In genomic region chr5:177453852-177454396, GRCh38 we compare ENCODE assay signal across 8 cellular contexts. TPM values are rescaled to one million over a fixed set of nuclear protein-coding genes. Genes with fewer than 3 reads are reported as not detected.
DNase-seq lines count a peak whose midpoint lies in the region; ATAC-seq and TF ChIP-seq lines count a peak whose summit lies in the region.

No MANE protein-coding gene starts in this region.

- ATAC-seq in HG02798 (IDR thresholded peaks at IDR 0.05; ENCODE audit: poor library complexity, unreplicated experiment) (peak; percentile 7), T-cell (replicated peaks in 1 of 4) (peak in 1 of 4 experiments; percentile 0)

- DNase-seq in NCI-H2081 (lab: John Stamatoyannopoulos, UW) = peak; percentile 47 to 69
- DNase-seq in NCI-H2081 treated with DMSO at 0.1 percent for 48 hours (lab: John Stamatoyannopoulos, UW) = no peak
- DNase-seq in T-cell = peak in 1 of 34 experiments; percentile 47
- DNase-seq in glutamatergic neuron = no peak
- DNase-seq in skeletal muscle cell (ENCODE audit: low read depth) = no peak
- DNase-seq in NCI-H1436 (lab: John Stamatoyannopoulos, UW) = no peak
- no peak for DNase-seq in HuH-7 (ENCODE audit: low spot score)

- H3K27ac Mint-ChIP-seq in T-cell (peak overlapping the region; percentile 58 to 72), glutamatergic neuron (ENCODE audit: unreplicated experiment) (peak overlapping the region; percentile 62)

- peaks cover 23 to 32% (median 28%) of the 10 kb centered on the region in 3 donors for H3K4me1 Mint-ChIP-seq in T-cell
- H3K4me1 Mint-ChIP-seq in glutamatergic neuron (ENCODE audit: low read depth, unreplicated experiment) = peaks cover 10% of the 10 kb centered on the region

- H3K36me3 Mint-ChIP-seq in T-cell (no peaks in the 10 kb centered on the region), glutamatergic neuron (ENCODE audit: unreplicated experiment) (no peaks in the 10 kb centered on the region)

- CTCF ChIA-PET in T-cell (lab: Charles Lee) = interaction anchor here (0.6 to 6.4 kb wide), 7 partner anchors 24 to 452 kb away, joined by 7 to 94 read pairs (median 12); partner anchors contain the start of gene GRK6 (in 1 of the 2)

- no peaks in the 10 kb centered on the region for H3K9me3 Mint-ChIP-seq in T-cell
- peaks cover 31% of the 10 kb centered on the region for H3K9me3 Mint-ChIP-seq in glutamatergic neuron (ENCODE audit: unreplicated experiment)

- H3K4me3 Mint-ChIP-seq in T-cell (peak overlapping the region; percentile 64 to 81 (median 79)), glutamatergic neuron (ENCODE audit: unreplicated experiment) (peak overlapping the region; percentile 86)

- H3K27me3 Mint-ChIP-seq in T-cell = no peaks in the 10 kb centered on the region
- H3K27me3 Mint-ChIP-seq in glutamatergic neuron (ENCODE audit: unreplicated experiment) = peaks cover 31% of the 10 kb centered on the region

- peak overlapping the region; percentile 45 for H3K4me3 ChIP-seq in skeletal muscle cell (ENCODE audit: low read depth, low read length)

- TF ChIP-seq CTCF in glutamatergic neuron (IDR thresholded peaks at IDR 0.05; ENCODE audit: partially characterized antibody, unreplicated experiment) = no peak

- POLR2A ChIA-PET in T-cell (lab: Charles Lee) = interaction anchor here in 1 of 2 donors (0.7 to 1.9 kb wide), 3 partner anchors 8 to 51 kb away, joined by 3 to 4 read pairs (median 3); partner anchors contain the start of gene GRK6

RNA-seq across cellular contexts. Expression of gene PRR7, which starts 7.3 kb away (rescaled TPM):
- total RNA-seq in T-cell (10 to 100 TPM in 4 of 5 donors, 1 to 10 TPM in 1; 9.5 to 28.2 (median 12.3) TPM), glutamatergic neuron (ENCODE audit: unreplicated experiment) (4.1 TPM)

RNA-seq across cellular contexts. Expression of gene DBN1, which starts 19.5 kb away (rescaled TPM):
- 10 to 100 TPM; 11.6 to 41.3 (median 21.1) TPM for total RNA-seq in T-cell
- total RNA-seq in glutamatergic neuron (ENCODE audit: unreplicated experiment) = 1,261 TPM

RNA-seq across cellular contexts. Expression of gene GRK6, which starts 27.4 kb away (rescaled TPM):
- total RNA-seq in T-cell = 100 to 1,000 TPM; 196 to 226 (median 216) TPM
- 43.9 TPM for total RNA-seq in glutamatergic neuron (ENCODE audit: unreplicated experiment)

RNA-seq across cellular contexts. Expression of gene PDLIM7, which starts 43.5 kb away (rescaled TPM):
- 10 to 100 TPM in 4 of 5 donors, 1 to 10 TPM in 1; 9.8 to 17.8 (median 12.8) TPM for total RNA-seq in T-cell
- 430 TPM for total RNA-seq in glutamatergic neuron (ENCODE audit: unreplicated experiment)

RNA-seq across cellular contexts. Expression of gene F12, which starts 44.6 kb away (rescaled TPM):
- total RNA-seq in T-cell (under 1 TPM in 4 of 5 donors, not detected in 1; 0.28 to 0.98 (median 0.42) TPM), glutamatergic neuron (ENCODE audit: unreplicated experiment) (5.4 TPM)

Comparison
In these comparisons a context has a peak if more than half of its experiments do, and no peak if none do; other contexts are left out.
1. DNase-seq: peak in NCI-H2081 (2 of 2); none in NCI-H2081 treated with DMSO at 0.1 percent for 48 hours (single experiment), glutamatergic neuron (single experiment), skeletal muscle cell (single experiment), NCI-H1436 (single experiment) and HuH-7 (single experiment).
2. RNA of gene DBN1, which starts 19.5 kb away (total RNA-seq): 1,261 TPM in glutamatergic neuron (single experiment); 11.6 to 41.3 TPM in T-cell; every median in the first group is over 10 times any median in the second.